In the genomic region with DNA sequence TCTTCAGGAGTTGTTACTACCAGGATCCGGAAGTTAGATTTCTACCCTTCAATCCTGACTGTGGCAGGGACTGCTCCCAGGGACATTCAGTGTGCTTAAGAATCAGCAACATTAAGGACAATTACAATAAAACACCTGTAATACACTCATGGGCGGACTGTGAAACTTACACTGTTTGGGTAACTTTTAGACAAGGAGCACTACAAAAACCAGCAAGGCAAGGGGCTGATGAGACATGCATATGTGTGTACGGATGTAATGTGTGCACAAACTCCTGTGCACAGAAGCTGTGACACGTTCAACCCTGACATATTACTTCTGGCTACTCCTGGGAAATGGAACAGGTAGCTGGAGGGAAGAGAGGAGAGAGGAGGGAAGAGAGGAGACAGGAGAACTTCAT, we compare ENCODE assay signal across 32 cellular contexts.
"Had no signal": no experiment of that assay in that cellular context is flagged by ENCODE, and none has a peak within 500 bp of the region (broad histone marks: within the 10 kb centered on the region; RNA-seq: fewer than 3 reads in every experiment).

No MANE protein-coding gene starts in this region.

- H3K27ac Mint-ChIP-seq: activated CD4-positive, alpha-beta memory T cell treated with anti-CD3 and anti-CD28 coated beads, Interleukin-2, amount 10 ng/mL, durations not matched to agents 7 days and 5 days; activated CD4-positive, alpha-beta T cell treated with anti-CD3 and anti-CD28 coated beads, Interleukin-2, amount 10 ng/mL, durations not matched to agents 7 days and 5 days; activated naive CD4-positive, alpha-beta T cell treated with anti-CD3 and anti-CD28 coated beads, Interleukin-2, amount 10 ng/mL, durations not matched to agents 7 days and 5 days; activated naive CD4-positive, alpha-beta T cell treated with anti-CD3 and anti-CD28 coated beads, Interleukin-2, amount 50 U/mL, for 72 hours; activated naive CD8-positive, alpha-beta T cell treated with anti-CD3 and anti-CD28 coated beads, Interleukin-2, amount 10 ng/mL, durations not matched to agents 7 days and 5 days; activated T-cell treated with anti-CD3 and anti-CD28 coated beads, Interleukin-2, amount 50 U/mL, for 24 hours; activated T-cell treated with anti-CD3 and anti-CD28 coated beads, Interleukin-2, amount 50 U/mL, for 72 hours; brain; effector memory CD8-positive, alpha-beta T cell had no signal

- ATAC-seq: activated naive CD4-positive, alpha-beta T cell treated with anti-CD3 and anti-CD28 coated beads, Interleukin-2, amount 50 U/mL, for 72 hours; activated T-cell treated with anti-CD3 and anti-CD28 coated beads, Interleukin-2, amount 50 U/mL, for 72 hours; effector memory CD8-positive, alpha-beta T cell; foreskin keratinocyte; gastrocnemius medialis; heart left ventricle had no signal

- H3K9me3 ChIP-seq: ascending aorta, breast epithelium, esophagus muscularis mucosa, gastrocnemius medialis, heart left ventricle had no signal

- H3K27me3 ChIP-seq: ascending aorta, breast epithelium, cardiac muscle cell, esophagus muscularis mucosa, foreskin keratinocyte, gastrocnemius medialis, heart left ventricle had no signal

- H3K4me1 Mint-ChIP-seq: activated CD4-positive, alpha-beta memory T cell treated with anti-CD3 and anti-CD28 coated beads, Interleukin-2, amount 10 ng/mL, durations not matched to agents 7 days and 5 days; activated CD4-positive, alpha-beta T cell treated with anti-CD3 and anti-CD28 coated beads, Interleukin-2, amount 10 ng/mL, durations not matched to agents 7 days and 5 days; activated naive CD4-positive, alpha-beta T cell treated with anti-CD3 and anti-CD28 coated beads, Interleukin-2, amount 10 ng/mL, durations not matched to agents 7 days and 5 days; activated naive CD8-positive, alpha-beta T cell treated with anti-CD3 and anti-CD28 coated beads, Interleukin-2, amount 10 ng/mL, durations not matched to agents 7 days and 5 days had no signal

- H3K4me3 Mint-ChIP-seq: activated CD4-positive, alpha-beta memory T cell treated with anti-CD3 and anti-CD28 coated beads, Interleukin-2, amount 10 ng/mL, durations not matched to agents 7 days and 5 days; activated CD4-positive, alpha-beta T cell treated with anti-CD3 and anti-CD28 coated beads, Interleukin-2, amount 10 ng/mL, durations not matched to agents 7 days and 5 days; activated naive CD4-positive, alpha-beta T cell treated with anti-CD3 and anti-CD28 coated beads, Interleukin-2, amount 10 ng/mL, durations not matched to agents 7 days and 5 days; activated naive CD8-positive, alpha-beta T cell treated with anti-CD3 and anti-CD28 coated beads, Interleukin-2, amount 10 ng/mL, durations not matched to agents 7 days and 5 days; activated T-cell treated with anti-CD3 and anti-CD28 coated beads, Interleukin-2, amount 50 U/mL, for 24 hours; activated T-cell treated with anti-CD3 and anti-CD28 coated beads, Interleukin-2, amount 50 U/mL, for 72 hours; brain; effector memory CD8-positive, alpha-beta T cell had no signal

- H3K4me3 ChIP-seq: ascending aorta, breast epithelium, cardiac muscle cell, coronary artery, esophagus muscularis mucosa, gastrocnemius medialis, heart left ventricle had no signal

- H3K36me3 Mint-ChIP-seq: activated naive CD4-positive, alpha-beta T cell treated with anti-CD3 and anti-CD28 coated beads, Interleukin-2, amount 10 ng/mL, durations not matched to agents 7 days and 5 days; activated naive CD4-positive, alpha-beta T cell treated with anti-CD3 and anti-CD28 coated beads, Interleukin-2, amount 50 U/mL, for 72 hours; activated naive CD8-positive, alpha-beta T cell treated with anti-CD3 and anti-CD28 coated beads, Interleukin-2, amount 10 ng/mL, durations not matched to agents 7 days and 5 days had no signal

- H3K9me3 Mint-ChIP-seq: activated T-cell treated with anti-CD3 and anti-CD28 coated beads, Interleukin-2, amount 50 U/mL, for 72 hours; brain had no signal

- DNase-seq: activated CD4-positive, alpha-beta memory T cell treated with anti-CD3 and anti-CD28 coated beads, Interleukin-2, amount 10 ng/mL, durations not matched to agents 7 days and 5 days; activated CD4-positive, alpha-beta T cell treated with anti-CD3 and anti-CD28 coated beads for 1 hour; activated CD4-positive, alpha-beta T cell treated with anti-CD3 and anti-CD28 coated beads for 4 hours; activated CD4-positive, alpha-beta T cell treated with anti-CD3 and anti-CD28 coated beads, Interleukin-2, amount 10 ng/mL, durations not matched to agents 7 days and 5 days; activated CD4-positive, alpha-beta T cell treated with anti-CD3 and anti-CD28 coated beads, Interleukin-2, amount 50 U/mL, for 4 hours; activated CD8-positive, alpha-beta memory T cell treated with anti-CD3 and anti-CD28 coated beads, Interleukin-2, amount 50 U/mL, for 48 hours; activated gamma-delta T cell; activated naive CD4-positive, alpha-beta T cell; activated naive CD4-positive, alpha-beta T cell treated with anti-CD3 and anti-CD28 coated beads, Interleukin-2, amount 10 ng/mL, durations not matched to agents 7 days and 5 days; activated naive CD8-positive, alpha-beta T cell treated with anti-CD3 and anti-CD28 coated beads, Interleukin-2, amount 10 ng/mL, durations not matched to agents 7 days and 5 days; activated T-cell treated with anti-CD3 and anti-CD28 coated beads for 4 hours; activated T-cell treated with anti-CD3 and anti-CD28 coated beads, Interleukin-2, amount 50 U/mL, for 24 hours; activated T-cell treated with anti-CD3 and anti-CD28 coated beads, Interleukin-2, amount 50 U/mL, for 72 hours; central memory CD4-positive, alpha-beta T cell; cerebellar nuclear complex; dermis blood vessel endothelial cell; effector CD4-positive, alpha-beta T cell; effector memory CD8-positive, alpha-beta T cell; erythroblast; foreskin keratinocyte; gastrocnemius medialis; glutamatergic neuron; heart left ventricle; T-helper 1 cell; T-helper 2 cell had no signal

- H3K27ac ChIP-seq: ascending aorta, breast epithelium, cardiac muscle cell, coronary artery, esophagus muscularis mucosa, foreskin keratinocyte, gastrocnemius medialis, heart left ventricle had no signal

- H3K36me3 ChIP-seq: ascending aorta, breast epithelium, cardiac muscle cell, esophagus muscularis mucosa, gastrocnemius medialis had no signal

- H3K27me3 Mint-ChIP-seq: activated CD4-positive, alpha-beta memory T cell treated with anti-CD3 and anti-CD28 coated beads, Interleukin-2, amount 10 ng/mL, durations not matched to agents 7 days and 5 days; activated CD4-positive, alpha-beta T cell treated with anti-CD3 and anti-CD28 coated beads, Interleukin-2, amount 10 ng/mL, durations not matched to agents 7 days and 5 days; activated naive CD4-positive, alpha-beta T cell treated with anti-CD3 and anti-CD28 coated beads, Interleukin-2, amount 10 ng/mL, durations not matched to agents 7 days and 5 days; activated naive CD8-positive, alpha-beta T cell treated with anti-CD3 and anti-CD28 coated beads, Interleukin-2, amount 10 ng/mL, durations not matched to agents 7 days and 5 days; brain; effector memory CD8-positive, alpha-beta T cell had no signal

- H3K4me1 ChIP-seq: breast epithelium, foreskin keratinocyte had no signal
